ENCODE assay signal across 8 cellular contexts in genomic region chr3:39141211-39141995, GRCh38. TPM values are rescaled to one million over a fixed set of nuclear protein-coding genes. Genes with fewer than 3 reads are reported as not detected.
DNase-seq lines count a peak whose midpoint lies in the region; ATAC-seq, FAIRE-seq and TF ChIP-seq lines count a peak whose summit lies in the region.
"Had no signal": no experiment of that assay in that cellular context is flagged by ENCODE, and none has a peak within 500 bp of the region (broad histone marks: within the 10 kb centered on the region; RNA-seq: fewer than 3 reads in every experiment).

No MANE protein-coding gene starts in this region.

- TF ChIP-seq POLR2A in heart left ventricle (IDR thresholded peaks at IDR 0.05), result no peak

- H3K4me3 ChIP-seq in H7 (ENCODE audit: insufficient read depth, low read depth, low read length), result no peak overlapping the region
- no peak overlapping the region for H3K4me3 ChIP-seq in heart left ventricle
- H3K4me3 ChIP-seq in small intestine (ENCODE audit: low read depth in 1 of 2, low read length in 2 of 2), result no peak overlapping the region

- peaks cover 37% of the 10 kb centered on the region for H3K4me1 Mint-ChIP-seq in T-helper 17 cell

- FAIRE-seq in small intestine (lab: Jason Lieb, UNC), result no peak
- FAIRE-seq: endometrium had no signal

- H3K27me3 ChIP-seq in H7 (ENCODE audit: control insufficient read depth, insufficient read depth, low read length) (no peaks in the 10 kb centered on the region), heart left ventricle (no peaks in the 10 kb centered on the region), small intestine (ENCODE audit: control insufficient read depth in 2 of 2, insufficient read depth in 2 of 2, low read length in 2 of 2) (no peaks in the 10 kb centered on the region)

- in situ Hi-C loops in ACHN (cut with HindIII; ENCODE audit: low pct_ligation_motif_present, low pct_unique_long_range_greater_than_20kb, low sequenced_read_pairs), result no loop called here

- DNase-seq in H7 (peak; percentile 27), T-helper 17 cell (no peak), heart left ventricle (peak in 4 of 5 donors; percentile 55 to 78 (median 74)), small intestine (peak; percentile 82), NK-92 (lab: John Stamatoyannopoulos, UW; ENCODE audit: unreplicated experiment) (no peak), ACHN (no peak)

- TF ChIP-seq CTCF in heart left ventricle (IDR thresholded peaks at IDR 0.05), result no peak

- no peaks in the 10 kb centered on the region for H3K9me3 ChIP-seq in T-helper 17 cell (ENCODE audit: control insufficient read depth, low read length, poor library complexity, severe bottlenecking)
- no peaks in the 10 kb centered on the region for H3K9me3 ChIP-seq in heart left ventricle
- no peaks in the 10 kb centered on the region for H3K9me3 ChIP-seq in small intestine (ENCODE audit: control insufficient read depth, low read depth)

- peak overlapping the region; percentile 85 for H3K27ac Mint-ChIP-seq in T-helper 17 cell

- H3K4me1 ChIP-seq in heart left ventricle, result peaks cover 18 to 75% (median 45%) of the 10 kb centered on the region in 12 donors
- peaks cover 7 to 20% of the 10 kb centered on the region in 2 donors for H3K4me1 ChIP-seq in small intestine (ENCODE audit: control insufficient read depth in 2 of 2, insufficient read depth in 1 of 2, low read depth in 1 of 2, low read length in 1 of 2)

- H3K27me3 Mint-ChIP-seq in T-helper 17 cell, result no peaks in the 10 kb centered on the region

- ATAC-seq in T-helper 17 cell, result peak; percentile 14
- ATAC-seq in heart left ventricle, result peak; percentile 45 to 59 (median 52)
- ATAC-seq in HG02678 (IDR thresholded peaks at IDR 0.05; ENCODE audit: unreplicated experiment), result no peak

- H3K36me3 Mint-ChIP-seq in T-helper 17 cell (ENCODE audit: low read depth), result peaks cover 5% of the 10 kb centered on the region

- peak overlapping the region; percentile 64 for H3K4me3 Mint-ChIP-seq in T-helper 17 cell

- H3K36me3 ChIP-seq in H7 (replicated peaks; ENCODE audit: control insufficient read depth, insufficient read depth, low read length), result peaks cover 19% of the 10 kb centered on the region
- H3K36me3 ChIP-seq in heart left ventricle, result peaks cover 15 to 74% (median 58%) of the 10 kb centered on the region in 9 donors
- peaks cover 11 to 24% of the 10 kb centered on the region in 2 donors for H3K36me3 ChIP-seq in small intestine (ENCODE audit: control insufficient read depth in 2 of 2, insufficient read depth in 2 of 2, low read length in 2 of 2)

- intact Hi-C loops in heart left ventricle (cut with DNase I), result loop anchor here in 1 of 10 donors (5.0 kb wide), 1 partner anchor 41 kb away; no protein-coding TSS in a partner anchor

- WGBS in heart left ventricle, 4 donors, result 7 to 37% (median 31%) methylated on average over 2 to 3 of the region's 3 CpGs
- 20 to 53% (median 39%) methylated on average over 2 to 3 of the region's 3 CpGs for WGBS in small intestine, 3 donors

- peak overlapping the region; percentile 4 to 60 (median 38) for H3K27ac ChIP-seq in heart left ventricle
- H3K27ac ChIP-seq in small intestine (ENCODE audit: low read depth in 1 of 2, low read length in 1 of 2), result peak overlapping the region; percentile 56 to 88

RNA-seq across cellular contexts. Expression of gene CSRNP1, which starts 12.0 kb away (rescaled TPM):
- total RNA-seq in H7 (2014; rRNA removed; shearing (Covaris generic)), result 13.4 and 16.5 TPM in 2 replicates
- total RNA-seq in T-helper 17 cell (100 to 1,000 TPM; 356 to 408 TPM), heart left ventricle (10 to 100 TPM in 7 of 9 donors, 1 to 10 TPM in 2; 5.3 to 27.3 (median 17.2) TPM)
- polyA plus RNA-seq in heart left ventricle (10 to 100 TPM in 1 of 2 donors, 1 to 10 TPM in 1; 9.3 to 40.3 TPM), small intestine (10 to 100 TPM; 15.1 to 34.3 (median 17.9) TPM)

RNA-seq across cellular contexts. Expression of gene TTC21A, which starts 33.9 kb away (rescaled TPM):
- total RNA-seq in H7 (2014; rRNA removed; shearing (Covaris generic)), result 0.90 and 2.7 TPM in 2 replicates
- total RNA-seq in T-helper 17 cell (10 to 100 TPM in 1 of 2 donors, 1 to 10 TPM in 1; 3.5 to 12.3 TPM), heart left ventricle (1 to 10 TPM in 7 of 9 donors, under 1 TPM in 2; 0.83 to 4.8 (median 2.0) TPM)
- polyA plus RNA-seq in heart left ventricle (1 to 10 TPM in 1 of 2 donors, under 1 TPM in 1; 0.72 to 1.9 TPM), small intestine (10 to 100 TPM in 2 of 3 donors, 1 to 10 TPM in 1; 1.7 to 12.7 (median 10.5) TPM)

RNA-seq across cellular contexts. Expression of gene GORASP1, which starts 34.0 kb away (rescaled TPM):
- total RNA-seq in H7 (2014; rRNA removed; shearing (Covaris generic)), result 45.6 and 46.9 TPM in 2 replicates
- total RNA-seq in T-helper 17 cell (10 to 100 TPM; 29.2 to 40.1 TPM), heart left ventricle (10 to 100 TPM; 35.3 to 52.5 (median 42.3) TPM)
- polyA plus RNA-seq in heart left ventricle (10 to 100 TPM; 19.9 to 43.3 TPM), small intestine (10 to 100 TPM; 30.5 to 49.0 (median 35.9) TPM)

RNA-seq across cellular contexts. Expression of gene XIRP1, which starts 51.0 kb away (rescaled TPM):
- not detected in 2 replicates for total RNA-seq in H7 (2014; rRNA removed; shearing (Covaris generic))
- not detected for total RNA-seq in T-helper 17 cell
- 1,000 to 10,000 TPM in 1 of 9 donors, 100 to 1,000 TPM in 8; 293 to 1,122 (median 530) TPM for total RNA-seq in heart left ventricle
- polyA plus RNA-seq in heart left ventricle, result 100 to 1,000 TPM; 496 to 675 TPM
- polyA plus RNA-seq in small intestine, result 1 to 10 TPM in 2 of 3 donors, under 1 TPM in 1; 0.15 to 5.4 (median 1.6) TPM

Comparison
In these comparisons a context has a peak if more than half of its experiments do, and no peak if none do; other contexts are left out.
1. DNase-seq: peak in H7 (single experiment), heart left ventricle (4 of 5) and small intestine (single experiment); none in T-helper 17 cell (0 of 3), NK-92 (single experiment) and ACHN (single experiment).
2. RNA of gene CSRNP1, which starts 12.0 kb away (total RNA-seq): 356 to 408 TPM in T-helper 17 cell; 5.3 to 27.3 TPM in heart left ventricle and 13.4 to 16.5 TPM in H7; every median in the first group is over 10 times any median in the second.